ENCODE assay signal across 26 cellular contexts in the genomic region with DNA sequence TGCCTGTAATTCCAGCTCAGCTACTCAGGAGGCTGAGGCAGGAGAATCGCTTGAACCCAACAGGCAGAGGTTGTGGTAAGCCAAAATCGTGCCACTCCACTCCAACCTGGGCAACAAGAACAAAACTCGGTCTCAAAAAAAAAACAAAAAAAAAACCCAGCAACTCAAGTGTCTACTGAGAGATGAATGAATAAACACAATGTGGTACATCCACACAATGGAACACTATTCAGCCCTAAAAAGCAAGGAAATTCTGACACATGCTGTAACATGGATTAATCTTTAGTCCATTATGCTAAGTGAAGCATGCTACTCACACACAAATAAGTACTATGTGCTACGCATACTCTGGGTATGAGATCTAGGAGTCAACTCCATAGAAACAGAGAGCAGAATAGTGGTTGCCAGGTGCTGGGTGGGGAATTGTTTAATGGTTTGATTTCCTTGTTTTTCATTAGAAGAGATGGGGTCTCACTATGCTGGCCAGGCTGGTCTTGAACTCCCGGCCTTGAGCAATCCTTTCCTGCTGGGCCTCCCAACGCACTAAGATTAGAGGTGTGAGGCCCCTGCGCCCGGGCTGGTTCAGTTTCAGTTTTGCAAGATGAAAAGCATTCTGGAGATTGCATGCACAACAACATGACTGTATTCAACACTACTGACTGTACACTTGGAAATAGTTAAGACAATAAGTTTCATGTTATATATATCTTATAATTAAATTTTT. TPM values are rescaled to one million over a fixed set of nuclear protein-coding genes. Genes with fewer than 3 reads are reported as not detected.
"Had no signal": no experiment of that assay in that cellular context is flagged by ENCODE, and none has a peak within 500 bp of the region (broad histone marks: within the 10 kb centered on the region; RNA-seq: fewer than 3 reads in every experiment).

No MANE protein-coding gene starts in this region.

- H3K27me3 ChIP-seq: SJCRH30 had no signal

- H3K27ac ChIP-seq: KMS-11, RWPE1, SJCRH30 had no signal

- H3K4me1 ChIP-seq: SJCRH30 had no signal

- H3K4me2 ChIP-seq: KMS-11 had no signal

- H3K9ac ChIP-seq: KMS-11 had no signal

- ATAC-seq: Panc1, PC-3 had no signal

- H3K9me3 ChIP-seq: SJCRH30 had no signal

- DNase-seq: IMR-90; Kasumi-1; MM.1S; NCI-H1092 treated with DMSO at 0.1 percent for 48 hours; NCI-H1436; NCI-H187; NCI-H2029; NCI-H2081 treated with DMSO at 0.1 percent for 48 hours; NCI-H2171; NCI-H226; NCI-H446; NCI-H510A; NCI-H524 treated with DMSO at 0.1 percent for 48 hours; NCI-H69; NCI-H774; NK-92 treated with Interleukin-12 subunit alpha and Interleukin-12 subunit beta, amount 100 ng/mL, for 24 hours; PC-3; SHP77 treated with DMSO at 0.1 percent for 48 hours; SJCRH30; SW 1271 had no signal

- H3K4me3 ChIP-seq: SJCRH30 had no signal

RNA-seq across cellular contexts. Expression of gene TUBA3E, which starts 32.8 kb away (rescaled TPM):
- total RNA-seq: HT-29, IMR-90, M059J, OCI-LY7, PC-3, SJCRH30 had no signal
- polyA plus RNA-seq: IMR-90 had no signal

RNA-seq across cellular contexts. Expression of gene POTEF, which starts 36.4 kb away (rescaled TPM):
- total RNA-seq: IMR-90, M059J, OCI-LY7, PC-3 had no signal
- polyA plus RNA-seq: IMR-90 had no signal
